ENCODE assay signal across 2 cellular contexts in genomic region chr10:5485948-5486851, GRCh38.
TF ChIP-seq lines count a peak whose summit lies in the region.

No MANE protein-coding gene starts in this region.

TF ChIP-seq in IMR-90, 13 proteins besides CTCF, POLR2A, EP300 and RAD21:
- TF ChIP-seq BHLHE40 (IDR thresholded peaks at IDR 0.05; ENCODE audit: low read depth, low read length), result no peak
- no peak for TF ChIP-seq CEBPB (IDR thresholded peaks at IDR 0.05; ENCODE audit: low read depth, low read length)
- TF ChIP-seq SMC3 (IDR thresholded peaks at IDR 0.05; ENCODE audit: low read depth, low read length), result no peak
- no peak for TF ChIP-seq MAZ (IDR thresholded peaks at IDR 0.05; ENCODE audit: borderline replicate concordance, low read depth, low read length)
- TF ChIP-seq RFX5 (IDR thresholded peaks at IDR 0.05; ENCODE audit: low read depth, low read length), result no peak
- TF ChIP-seq RCOR1 (IDR thresholded peaks at IDR 0.05; ENCODE audit: insufficient replicate concordance, low read length), result no peak
- no peak for TF ChIP-seq FOS (IDR thresholded peaks at IDR 0.05; ENCODE audit: low read depth, low read length)
- no peak for TF ChIP-seq ELK1 (IDR thresholded peaks at IDR 0.05; ENCODE audit: borderline replicate concordance, low read depth, low read length)
- TF ChIP-seq CHD1 (IDR thresholded peaks at IDR 0.05; ENCODE audit: low read depth, low read length), result no peak
- no peak for TF ChIP-seq NFE2L2 (IDR thresholded peaks at IDR 0.05; ENCODE audit: low read depth, low read length)
- no peak for TF ChIP-seq MXI1 (IDR thresholded peaks at IDR 0.05; ENCODE audit: borderline replicate concordance, low read depth, low read length)
- TF ChIP-seq USF2 (IDR thresholded peaks at IDR 0.05; ENCODE audit: low read depth, low read length), result no peak
- TF ChIP-seq MAFK (IDR thresholded peaks at IDR 0.05; ENCODE audit: low read depth, low read length), result no peak

TF ChIP-seq in H1, 55 proteins besides CTCF, POLR2A, EP300 and RAD21:
- TF ChIP-seq KDM4A (IDR thresholded peaks at IDR 0.05; ENCODE audit: low read depth, low read length, severe bottlenecking), result no peak
- no peak for TF ChIP-seq E2F6 (IDR thresholded peaks at IDR 0.05)
- no peak for TF ChIP-seq ZNF274 (IDR thresholded peaks at IDR 0.05; ENCODE audit: borderline replicate concordance, extremely low read depth, low read length)
- no peak for TF ChIP-seq RNF2 (IDR thresholded peaks at IDR 0.05; ENCODE audit: borderline replicate concordance, low read depth, low read length, missing control alignments, poor library complexity, severe bottlenecking)
- TF ChIP-seq SIX5 (IDR thresholded peaks at IDR 0.05; ENCODE audit: low read depth, low read length), result no peak
- TF ChIP-seq SRF (IDR thresholded peaks at IDR 0.05; ENCODE audit: low read depth, low read length), result no peak
- no peak for TF ChIP-seq KDM1A (IDR thresholded peaks at IDR 0.05; ENCODE audit: borderline replicate concordance, low read length)
- TF ChIP-seq ASH2L (IDR thresholded peaks at IDR 0.05; ENCODE audit: low read length), result no peak
- no peak for TF ChIP-seq FOSL1 (IDR thresholded peaks at IDR 0.05; ENCODE audit: insufficient read depth, low read depth, low read length)
- TF ChIP-seq NANOG (IDR thresholded peaks at IDR 0.05; ENCODE audit: insufficient read depth, low read depth, low read length, poor library complexity, severe bottlenecking), result no peak
- no peak for TF ChIP-seq CREB1 (IDR thresholded peaks at IDR 0.05)
- no peak for TF ChIP-seq USF2 (IDR thresholded peaks at IDR 0.05; ENCODE audit: low read length)
- TF ChIP-seq EGR1 (IDR thresholded peaks at IDR 0.05; ENCODE audit: borderline replicate concordance, low read depth, low read length), result no peak
- no peak for TF ChIP-seq SP1 (IDR thresholded peaks at IDR 0.05; ENCODE audit: low read depth, low read length)
- no peak for TF ChIP-seq YY1 (IDR thresholded peaks at IDR 0.05; ENCODE audit: low read depth, low read length)
- TF ChIP-seq RXRA (IDR thresholded peaks at IDR 0.05; ENCODE audit: insufficient read depth, low read depth, low read length), result no peak
- TF ChIP-seq HDAC6 (IDR thresholded peaks at IDR 0.05; ENCODE audit: low read depth, low read length), result no peak
- no peak for TF ChIP-seq EZH2 (IDR thresholded peaks at IDR 0.05; ENCODE audit: low read depth, low read length, severe bottlenecking)
- TF ChIP-seq HDAC2 (IDR thresholded peaks at IDR 0.05; ENCODE audit: borderline replicate concordance in 1 of 2, low read depth in 2 of 2, low read length in 2 of 2), result no peak
